Comparison of ENCODE assay signal across 8 cellular contexts in genomic region chr6:35360349-35361138, GRCh38. TPM values are rescaled to one million over a fixed set of nuclear protein-coding genes. Genes with fewer than 3 reads are reported as not detected.
DNase-seq lines count a peak whose midpoint lies in the region; ATAC-seq and TF ChIP-seq lines count a peak whose summit lies in the region.

No MANE protein-coding gene starts in this region.

- no peak overlapping the region for H2AK5ac ChIP-seq in neuronal stem cell (ENCODE audit: low read depth, low read length)

- H3K4ac ChIP-seq in neuronal stem cell (ENCODE audit: low read length): no peak overlapping the region

- peaks cover 6 to 20% of the 10 kb centered on the region in 2 donors for H3K36me3 ChIP-seq in neuronal stem cell (replicated peaks in 1 of 2; ENCODE audit: control insufficient read depth in 2 of 2, insufficient read depth in 2 of 2, low read length in 2 of 2)
- peaks cover 59% of the 10 kb centered on the region for H3K36me3 ChIP-seq in MG63

- H2BK5ac ChIP-seq in neuronal stem cell (ENCODE audit: low read length): no peak overlapping the region

- intact Hi-C loops in head of caudate nucleus (cut with DNase I): no loop called here

- H3K23ac ChIP-seq in neuronal stem cell (ENCODE audit: low read depth, low read length, poor library complexity): no peak overlapping the region

- peak; percentile 36 for DNase-seq in DMS 273 treated with DMSO at 0.1 percent for 48 hours (lab: John Stamatoyannopoulos, UW)
- peak; percentile 51 to 92 (median 81) for DNase-seq in head of caudate nucleus
- no peak for DNase-seq in neuronal stem cell (ENCODE audit: low spot score)
- DNase-seq in NCI-H1694 (lab: John Stamatoyannopoulos, UW): no peak
- no peak for DNase-seq in MG63

- H3K9ac ChIP-seq in neuronal stem cell (ENCODE audit: low read depth, low read length, poor library complexity): no peak overlapping the region

- H3K4me3 ChIP-seq in neuronal stem cell (ENCODE audit: low read length in 2 of 2) (no peak overlapping the region), MG63 (no peak overlapping the region)

- H3K79me1 ChIP-seq in neuronal stem cell (ENCODE audit: low read depth, low read length): peaks cover 2% of the 10 kb centered on the region

- H2BK12ac ChIP-seq in neuronal stem cell (ENCODE audit: low read length): no peak overlapping the region

- H3K4me2 ChIP-seq in neuronal stem cell (ENCODE audit: insufficient read depth, low read length, poor library complexity, severe bottlenecking): no peak overlapping the region

- H3K18ac ChIP-seq in neuronal stem cell (ENCODE audit: low read length): peak overlapping the region; percentile 15

- no peak overlapping the region for H3K14ac ChIP-seq in neuronal stem cell (ENCODE audit: low read length)

- no peak overlapping the region for H2BK15ac ChIP-seq in neuronal stem cell (ENCODE audit: low read length)

- H3K4me1 ChIP-seq in neuronal stem cell (ENCODE audit: control insufficient read depth in 2 of 2, insufficient read depth in 1 of 2, low read depth in 1 of 2, low read length in 2 of 2): peaks cover 0 to 10% of the 10 kb centered on the region in 2 donors

- no peaks in the 10 kb centered on the region for H3K9me3 ChIP-seq in neuronal stem cell (replicated peaks in 1 of 2; ENCODE audit: control insufficient read depth in 2 of 2, insufficient read depth in 1 of 2, low read depth in 1 of 2, low read length in 2 of 2)
- no peaks in the 10 kb centered on the region for H3K9me3 ChIP-seq in MG63

- H2BK120ac ChIP-seq in neuronal stem cell (ENCODE audit: low read depth, low read length): no peak overlapping the region

- H4K91ac ChIP-seq in neuronal stem cell (ENCODE audit: low read depth, low read length, poor library complexity): no peak overlapping the region

- no peak overlapping the region for H2AFZ ChIP-seq in neuronal stem cell (ENCODE audit: low read length)

- peak; percentile 44 for ATAC-seq in SK-N-SH treated with all-trans-retinoic acid at 6 μM for 48 hours
- no peak for ATAC-seq in HG03095 (IDR thresholded peaks at IDR 0.05; ENCODE audit: unreplicated experiment)
- no peak for ATAC-seq in GM18861 (IDR thresholded peaks at IDR 0.05; ENCODE audit: unreplicated experiment)

- H3K27me3 ChIP-seq in neuronal stem cell (ENCODE audit: control insufficient read depth in 3 of 3, insufficient read depth in 3 of 3, low read depth in 1 of 3, low read length in 3 of 3): no peaks in the 10 kb centered on the region
- no peaks in the 10 kb centered on the region for H3K27me3 ChIP-seq in MG63

- no peak overlapping the region for H4K8ac ChIP-seq in neuronal stem cell (ENCODE audit: low read depth, low read length)

- no CpG with 5 or more reads among the region's 8 CpGs for WGBS in neuronal stem cell (ENCODE audit: extremely low coverage in 2 of 2, insufficient read length in 2 of 2, insufficient replicate concordance in 1 of 2), 2 donors

- H3K27ac ChIP-seq in neuronal stem cell (replicated peaks; ENCODE audit: low read length): no peak overlapping the region

TF ChIP-seq in SK-N-SH treated with all-trans-retinoic acid at 6 μM for 48 hours, 23 proteins besides CTCF, POLR2A, EP300 and RAD21 (continues in another document):
- no peak for TF ChIP-seq CSDC2 (CRISPR knock-in tag; IDR thresholded peaks at IDR 0.05)
- TF ChIP-seq CSRNP3 (CRISPR knock-in tag; IDR thresholded peaks at IDR 0.05): no peak
- no peak for TF ChIP-seq ZFP3 (CRISPR knock-in tag; IDR thresholded peaks at IDR 0.05)
- no peak for TF ChIP-seq ZNF70 (CRISPR knock-in tag; IDR thresholded peaks at IDR 0.05)
- no peak for TF ChIP-seq TOX (CRISPR knock-in tag; IDR thresholded peaks at IDR 0.05; ENCODE audit: borderline replicate concordance)
- TF ChIP-seq, protein P1, sequence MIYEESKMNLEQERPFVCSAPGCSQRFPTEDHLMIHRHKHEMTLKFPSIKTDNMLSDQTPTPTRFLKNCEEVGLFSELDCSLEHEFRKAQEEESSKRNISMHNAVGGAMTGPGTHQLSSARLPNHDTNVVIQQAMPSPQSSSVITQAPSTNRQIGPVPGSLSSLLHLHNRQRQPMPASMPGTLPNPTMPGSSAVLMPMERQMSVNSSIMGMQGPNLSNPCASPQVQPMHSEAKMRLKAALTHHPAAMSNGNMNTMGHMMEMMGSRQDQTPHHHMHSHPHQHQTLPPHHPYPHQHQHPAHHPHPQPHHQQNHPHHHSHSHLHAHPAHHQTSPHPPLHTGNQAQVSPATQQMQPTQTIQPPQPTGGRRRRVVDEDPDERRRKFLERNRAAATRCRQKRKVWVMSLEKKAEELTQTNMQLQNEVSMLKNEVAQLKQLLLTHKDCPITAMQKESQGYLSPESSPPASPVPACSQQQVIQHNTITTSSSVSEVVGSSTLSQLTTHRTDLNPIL (CRISPR knock-in tag; IDR thresholded peaks at IDR 0.05; ENCODE audit: low read depth): no peak
- no peak for TF ChIP-seq ESRRG (CRISPR knock-in tag; IDR thresholded peaks at IDR 0.05)
- TF ChIP-seq, protein P2, sequence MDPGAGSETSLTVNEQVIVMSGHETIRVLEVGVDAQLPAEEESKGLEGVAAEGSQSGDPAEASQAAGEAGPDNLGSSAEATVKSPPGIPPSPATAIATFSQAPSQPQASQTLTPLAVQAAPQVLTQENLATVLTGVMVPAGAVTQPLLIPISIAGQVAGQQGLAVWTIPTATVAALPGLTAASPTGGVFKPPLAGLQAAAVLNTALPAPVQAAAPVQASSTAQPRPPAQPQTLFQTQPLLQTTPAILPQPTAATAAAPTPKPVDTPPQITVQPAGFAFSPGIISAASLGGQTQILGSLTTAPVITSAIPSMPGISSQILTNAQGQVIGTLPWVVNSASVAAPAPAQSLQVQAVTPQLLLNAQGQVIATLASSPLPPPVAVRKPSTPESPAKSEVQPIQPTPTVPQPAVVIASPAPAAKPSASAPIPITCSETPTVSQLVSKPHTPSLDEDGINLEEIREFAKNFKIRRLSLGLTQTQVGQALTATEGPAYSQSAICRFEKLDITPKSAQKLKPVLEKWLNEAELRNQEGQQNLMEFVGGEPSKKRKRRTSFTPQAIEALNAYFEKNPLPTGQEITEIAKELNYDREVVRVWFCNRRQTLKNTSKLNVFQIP (CRISPR knock-in tag; IDR thresholded peaks at IDR 0.05; ENCODE audit: borderline replicate concordance, low read depth): no peak
- TF ChIP-seq TCF4 (CRISPR knock-in tag; IDR thresholded peaks at IDR 0.05; ENCODE audit: borderline replicate concordance): no peak
- TF ChIP-seq OSR1 (CRISPR knock-in tag; IDR thresholded peaks at IDR 0.05): no peak
- no peak for TF ChIP-seq GLIS3 (CRISPR knock-in tag; IDR thresholded peaks at IDR 0.05)
- no peak for TF ChIP-seq ZNF565 (CRISPR knock-in tag; conservative IDR thresholded peaks at IDR 0.05; ENCODE audit: low read depth)
- TF ChIP-seq ZNF8 (CRISPR knock-in tag; IDR thresholded peaks at IDR 0.05): no peak
- TF ChIP-seq SNAI2 (CRISPR knock-in tag; IDR thresholded peaks at IDR 0.05): no peak
- no peak for TF ChIP-seq ZC3H10 (CRISPR knock-in tag; IDR thresholded peaks at IDR 0.05)
- no peak for TF ChIP-seq RARB (CRISPR knock-in tag; IDR thresholded peaks at IDR 0.05)
- no peak for TF ChIP-seq PPARA (CRISPR knock-in tag; IDR thresholded peaks at IDR 0.05; ENCODE audit: borderline replicate concordance)
- no peak for TF ChIP-seq PATZ1 (CRISPR knock-in tag; IDR thresholded peaks at IDR 0.05; ENCODE audit: borderline replicate concordance)
- no peak for TF ChIP-seq ZFP30 (CRISPR knock-in tag; IDR thresholded peaks at IDR 0.05)

RNA-seq across cellular contexts. Expression of gene PPARD, which starts 18.2 kb away (rescaled TPM):
- polyA plus RNA-seq in neuronal stem cell (2013, experiment 1 of 2): 14.9 TPM
- polyA plus RNA-seq in neuronal stem cell (2013, experiment 2 of 2): 15.0 TPM
- 5.9 and 15.7 TPM in 2 replicates for total RNA-seq in MG63 (2014; rRNA removed; shearing (Covaris generic); ENCODE audit: low replicate concordance)

Comparison
In these comparisons a context has a peak if more than half of its experiments do, and no peak if none do; other contexts are left out.
1. DNase-seq: peak in DMS 273 treated with DMSO at 0.1 percent for 48 hours (single experiment) and head of caudate nucleus (42 of 42); none in neuronal stem cell (single experiment), NCI-H1694 (single experiment) and MG63 (single experiment).